32 cellular contexts compared by ENCODE assay signal in the genomic region with DNA sequence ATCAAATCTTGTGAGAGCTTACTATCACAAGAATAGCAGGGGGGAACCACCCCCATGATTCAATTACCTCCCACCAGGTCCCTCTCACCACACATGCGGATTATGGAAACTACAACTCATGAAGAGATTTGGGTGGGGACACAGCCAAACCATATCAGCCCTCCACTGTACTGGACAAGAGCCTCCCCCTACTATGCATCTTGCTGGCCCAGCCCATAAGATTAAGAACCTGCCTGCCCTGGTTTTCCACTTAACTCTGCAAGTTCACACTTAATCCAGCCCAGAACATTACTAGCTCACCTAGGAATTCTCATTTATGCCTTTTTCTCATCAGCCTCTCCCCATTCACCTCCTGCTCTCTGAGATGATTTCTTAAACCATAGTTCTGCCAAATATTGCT.
"Had no signal": no experiment of that assay in that cellular context is flagged by ENCODE, and none has a peak within 500 bp of the region (broad histone marks: within the 10 kb centered on the region; RNA-seq: fewer than 3 reads in every experiment).

No MANE protein-coding gene starts in this region.

- H3K4me2 ChIP-seq: hepatocyte had no signal

- H3K79me2 ChIP-seq: hepatocyte had no signal

- DNase-seq: activated CD4-positive, alpha-beta memory T cell treated with anti-CD3 and anti-CD28 coated beads for 36 hours; activated CD4-positive, alpha-beta T cell treated with anti-CD3 and anti-CD28 coated beads for 36 hours; activated CD4-positive, alpha-beta T cell treated with anti-CD3 and anti-CD28 coated beads, Interleukin-2, amount 10 ng/mL, durations not matched to agents 24 days and 14 days; activated CD4-positive, CD25-positive, alpha-beta regulatory T cell; activated CD4-positive, CD25-positive, alpha-beta regulatory T cell treated with anti-CD3 and anti-CD28 coated beads, Interleukin-2, amount 50 U/mL, for 72 hours; activated CD8-positive, alpha-beta memory T cell treated with anti-CD3 and anti-CD28 coated beads, Interleukin-2, amount 10 ng/mL, durations not matched to agents 7 days and 5 days; activated CD8-positive, alpha-beta memory T cell treated with anti-CD3 and anti-CD28 coated beads, Interleukin-2, amount 50 U/mL, for 4 hours; activated CD8-positive, alpha-beta T cell treated with anti-CD3 and anti-CD28 coated beads, Interleukin-2, amount 10 ng/mL, durations not matched to agents 7 days and 5 days; activated effector memory CD4-positive, alpha-beta T cell treated with anti-CD3 and anti-CD28 coated beads, Interleukin-2, amount 50 U/mL, for 16 hours; activated naive CD4-positive, alpha-beta T cell; activated naive CD4-positive, alpha-beta T cell treated with anti-CD3 and anti-CD28 coated beads, Interleukin-2, amount 10 ng/mL, durations not matched to agents 7 days and 5 days; activated naive CD8-positive, alpha-beta T cell treated with anti-CD3 and anti-CD28 coated beads, Interleukin-2, amount 10 ng/mL, durations not matched to agents 7 days and 5 days; activated T-cell treated with anti-CD3 and anti-CD28 coated beads, Interleukin-2, amount 50 U/mL, for 1 hour; activated T-cell treated with anti-CD3 and anti-CD28 coated beads, Interleukin-2, amount 50 U/mL, for 48 hours; brain microvascular endothelial cell; cortex of kidney; dermis blood vessel endothelial cell; effector CD4-positive, alpha-beta T cell; effector memory CD8-positive, alpha-beta T cell; foreskin melanocyte; heart right ventricle; T-helper 2 cell had no signal

- H3K36me3 ChIP-seq: brain microvascular endothelial cell, esophagus muscularis mucosa, gastroesophageal sphincter, heart right ventricle had no signal

- H2AFZ ChIP-seq: hepatocyte had no signal

- ATAC-seq: activated CD4-positive, alpha-beta T cell treated with anti-CD3 and anti-CD28 coated beads for 36 hours; activated CD8-positive, alpha-beta memory T cell treated with anti-CD3 and anti-CD28 coated beads, Interleukin-2, amount 10 ng/mL, durations not matched to agents 7 days and 5 days; activated CD8-positive, alpha-beta T cell treated with anti-CD3 and anti-CD28 coated beads, Interleukin-2, amount 10 ng/mL, durations not matched to agents 7 days and 5 days; activated naive CD4-positive, alpha-beta T cell treated with anti-CD3 and anti-CD28 coated beads, Interleukin-2, amount 50 U/mL, for 72 hours; effector memory CD8-positive, alpha-beta T cell; gastroesophageal sphincter; heart right ventricle had no signal

- H3K4me1 Mint-ChIP-seq: activated CD4-positive, alpha-beta T cell treated with anti-CD3 and anti-CD28 coated beads for 36 hours; activated CD4-positive, alpha-beta T cell treated with anti-CD3 and anti-CD28 coated beads, Interleukin-2, amount 10 ng/mL, durations not matched to agents 24 days and 14 days; activated CD8-positive, alpha-beta memory T cell treated with anti-CD3 and anti-CD28 coated beads, Interleukin-2, amount 10 ng/mL, durations not matched to agents 7 days and 5 days; activated naive CD4-positive, alpha-beta T cell treated with anti-CD3 and anti-CD28 coated beads, Interleukin-2, amount 10 ng/mL, durations not matched to agents 7 days and 5 days; activated naive CD8-positive, alpha-beta T cell treated with anti-CD3 and anti-CD28 coated beads, Interleukin-2, amount 10 ng/mL, durations not matched to agents 7 days and 5 days; central memory CD8-positive, alpha-beta T cell had no signal

- H3K4me3 ChIP-seq: esophagus muscularis mucosa, gastroesophageal sphincter, heart right ventricle, hepatocyte had no signal

- H3K4me3 Mint-ChIP-seq: activated CD4-positive, alpha-beta memory T cell treated with anti-CD3 and anti-CD28 coated beads for 36 hours; activated CD4-positive, alpha-beta T cell treated with anti-CD3 and anti-CD28 coated beads for 36 hours; activated CD4-positive, alpha-beta T cell treated with anti-CD3 and anti-CD28 coated beads, Interleukin-2, amount 10 ng/mL, durations not matched to agents 24 days and 14 days; activated CD8-positive, alpha-beta memory T cell treated with anti-CD3 and anti-CD28 coated beads, Interleukin-2, amount 10 ng/mL, durations not matched to agents 7 days and 5 days; activated CD8-positive, alpha-beta T cell treated with anti-CD3 and anti-CD28 coated beads, Interleukin-2, amount 10 ng/mL, durations not matched to agents 7 days and 5 days; activated naive CD4-positive, alpha-beta T cell treated with anti-CD3 and anti-CD28 coated beads, Interleukin-2, amount 10 ng/mL, durations not matched to agents 7 days and 5 days; activated naive CD8-positive, alpha-beta T cell treated with anti-CD3 and anti-CD28 coated beads, Interleukin-2, amount 10 ng/mL, durations not matched to agents 7 days and 5 days; activated T-helper 1 cell treated with anti-CD3 and anti-CD28 coated beads, Interleukin-12 subunit alpha, Interleukin-12 subunit beta, Interleukin-2, Interleukin-4 antibody, amounts not matched to agents 30 ng/mL and 10 ng/mL and 1 ng/mL, durations not matched to agents 14 hours and 24 hours and 36 hours; central memory CD8-positive, alpha-beta T cell; effector memory CD8-positive, alpha-beta T cell had no signal

- H3K4me1 ChIP-seq: esophagus muscularis mucosa, gastroesophageal sphincter, heart right ventricle had no signal

- H3K36me3 Mint-ChIP-seq: activated CD4-positive, alpha-beta memory T cell treated with anti-CD3 and anti-CD28 coated beads for 36 hours; activated CD8-positive, alpha-beta memory T cell treated with anti-CD3 and anti-CD28 coated beads, Interleukin-2, amount 10 ng/mL, durations not matched to agents 7 days and 5 days; activated naive CD4-positive, alpha-beta T cell treated with anti-CD3 and anti-CD28 coated beads, Interleukin-2, amount 10 ng/mL, durations not matched to agents 7 days and 5 days; activated naive CD4-positive, alpha-beta T cell treated with anti-CD3 and anti-CD28 coated beads, Interleukin-2, amount 50 U/mL, for 72 hours; activated naive CD8-positive, alpha-beta T cell treated with anti-CD3 and anti-CD28 coated beads, Interleukin-2, amount 10 ng/mL, durations not matched to agents 7 days and 5 days had no signal

- H3K9me3 Mint-ChIP-seq: activated CD4-positive, alpha-beta memory T cell treated with anti-CD3 and anti-CD28 coated beads for 36 hours; activated CD4-positive, alpha-beta T cell treated with anti-CD3 and anti-CD28 coated beads, Interleukin-2, amount 10 ng/mL, durations not matched to agents 24 days and 14 days; activated naive CD4-positive, alpha-beta T cell treated with anti-CD3 and anti-CD28 coated beads, Interleukin-2, amount 10 ng/mL, durations not matched to agents 7 days and 5 days; activated naive CD4-positive, alpha-beta T cell treated with anti-CD3 and anti-CD28 coated beads, Interleukin-2, amount 50 U/mL, for 72 hours; activated naive CD8-positive, alpha-beta T cell treated with anti-CD3 and anti-CD28 coated beads, Interleukin-2, amount 10 ng/mL, durations not matched to agents 7 days and 5 days; activated T-helper 1 cell treated with anti-CD3 and anti-CD28 coated beads, Interleukin-12 subunit alpha, Interleukin-12 subunit beta, Interleukin-2, Interleukin-4 antibody, amounts not matched to agents 30 ng/mL and 10 ng/mL and 1 ng/mL, durations not matched to agents 14 hours and 24 hours and 36 hours; activated T-helper 2 cell treated with anti-CD3 and anti-CD28 coated beads, Interferon-gamma antibody, Interleukin-2, Interleukin-4, amounts not matched to agents 10 μg/mL and 5 μg/mL and 100 μg/mL, durations not matched to agents 14 hours and 24 hours and 36 hours; central memory CD8-positive, alpha-beta T cell; effector memory CD8-positive, alpha-beta T cell had no signal

- H3K27me3 ChIP-seq: brain microvascular endothelial cell had no signal

- H3K9me3 ChIP-seq: esophagus muscularis mucosa, gastroesophageal sphincter, heart right ventricle had no signal

- H3K27ac Mint-ChIP-seq: activated CD4-positive, alpha-beta memory T cell treated with anti-CD3 and anti-CD28 coated beads for 36 hours; activated CD4-positive, alpha-beta T cell treated with anti-CD3 and anti-CD28 coated beads for 36 hours; activated CD4-positive, alpha-beta T cell treated with anti-CD3 and anti-CD28 coated beads, Interleukin-2, amount 10 ng/mL, durations not matched to agents 24 days and 14 days; activated CD8-positive, alpha-beta memory T cell treated with anti-CD3 and anti-CD28 coated beads, Interleukin-2, amount 10 ng/mL, durations not matched to agents 7 days and 5 days; activated CD8-positive, alpha-beta T cell treated with anti-CD3 and anti-CD28 coated beads, Interleukin-2, amount 10 ng/mL, durations not matched to agents 7 days and 5 days; activated naive CD4-positive, alpha-beta T cell treated with anti-CD3 and anti-CD28 coated beads, Interleukin-2, amount 10 ng/mL, durations not matched to agents 7 days and 5 days; activated naive CD4-positive, alpha-beta T cell treated with anti-CD3 and anti-CD28 coated beads, Interleukin-2, amount 50 U/mL, for 72 hours; activated naive CD8-positive, alpha-beta T cell treated with anti-CD3 and anti-CD28 coated beads, Interleukin-2, amount 10 ng/mL, durations not matched to agents 7 days and 5 days; activated T-helper 1 cell treated with anti-CD3 and anti-CD28 coated beads, Interleukin-12 subunit alpha, Interleukin-12 subunit beta, Interleukin-2, Interleukin-4 antibody, amounts not matched to agents 30 ng/mL and 10 ng/mL and 1 ng/mL, durations not matched to agents 14 hours and 24 hours and 36 hours; activated T-helper 2 cell treated with anti-CD3 and anti-CD28 coated beads, Interferon-gamma antibody, Interleukin-2, Interleukin-4, amounts not matched to agents 10 μg/mL and 5 μg/mL and 100 μg/mL, durations not matched to agents 14 hours and 24 hours and 36 hours; effector memory CD8-positive, alpha-beta T cell had no signal

- H3K27ac ChIP-seq: brain microvascular endothelial cell, esophagus muscularis mucosa, gastroesophageal sphincter, heart right ventricle, hepatocyte had no signal

- FAIRE-seq: astrocyte, bronchial epithelial cell, colon had no signal
